In the genomic region with DNA sequence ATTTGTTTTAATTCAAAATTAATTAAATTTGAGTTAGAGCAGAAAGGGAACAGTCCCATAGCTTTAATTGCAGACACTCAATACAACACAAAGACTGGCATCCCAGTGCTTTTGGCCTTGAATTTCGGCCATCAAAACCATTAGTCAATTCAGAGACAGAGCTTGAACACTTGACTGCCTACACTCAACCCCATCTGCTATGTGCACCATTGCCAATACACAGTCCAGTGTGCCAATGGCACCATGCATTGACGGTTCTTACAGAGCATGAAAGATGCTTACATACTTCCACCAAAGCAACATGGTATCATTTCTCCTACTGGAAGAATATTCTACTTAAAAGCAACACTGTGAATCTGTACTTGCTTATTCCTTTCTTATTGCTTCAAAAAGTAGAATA, we compare ENCODE assay signal across 12 cellular contexts. TPM values are rescaled to one million over a fixed set of nuclear protein-coding genes. Genes with fewer than 3 reads are reported as not detected.
"Had no signal": no experiment of that assay in that cellular context is flagged by ENCODE, and none has a peak within 500 bp of the region (broad histone marks: within the 10 kb centered on the region; RNA-seq: fewer than 3 reads in every experiment).

No MANE protein-coding gene starts in this region.

- H3K27ac ChIP-seq: GM23248, HL-60 had no signal

- H3K4me3 ChIP-seq: GM23248, HAP-1, K562 had no signal

- H3K9me3 ChIP-seq: HAP-1 had no signal

- DNase-seq: GM23248, GOT3, H7, HFFc6, IMR-90, KG1 had no signal

- H3K4me1 ChIP-seq: HAP-1 had no signal

- H3K36me3 ChIP-seq: HAP-1 had no signal

- ATAC-seq: HCT116, K562 had no signal

RNA-seq across cellular contexts. Expression of gene LRRTM3, which starts 43.6 kb away (rescaled TPM):
- total RNA-seq: GM23248, H4, HFFc6, HT1080, K562 had no signal
- polyA plus RNA-seq: GM23248, IMR-90, K562 had no signal
